In the genomic region with DNA sequence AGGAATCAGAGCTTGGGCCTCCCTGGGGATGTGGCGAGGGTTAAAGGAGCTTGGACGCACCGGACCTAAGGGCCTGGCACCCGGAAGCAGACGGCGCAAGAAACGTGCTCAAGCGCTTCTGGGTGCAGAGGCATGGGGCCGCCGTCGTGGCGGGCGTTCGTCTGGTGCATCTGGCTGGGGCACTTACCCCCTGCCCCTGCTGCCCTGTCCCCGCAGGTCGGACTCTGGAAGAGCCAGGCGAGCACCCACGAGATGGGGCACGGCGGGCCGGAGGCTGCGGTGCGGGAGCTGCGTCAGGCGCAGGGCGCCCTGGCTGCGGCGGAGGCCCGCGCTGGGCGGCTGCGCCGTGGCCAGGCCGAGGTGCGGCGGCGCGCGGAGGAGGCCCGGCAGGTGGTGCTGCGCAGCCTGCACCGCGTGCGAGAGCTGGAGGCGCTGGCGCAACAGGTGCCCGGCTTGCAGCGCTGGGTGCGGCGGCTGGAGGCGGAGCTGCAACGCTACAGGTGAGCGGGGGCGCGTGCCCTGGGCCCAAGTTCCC, we compare ENCODE assay signal across 8 cellular contexts. TPM values are rescaled to one million over a fixed set of nuclear protein-coding genes. Genes with fewer than 3 reads are reported as not detected.
A peak's percentile ranks its signal among the peaks of the same experiment; 100 is the strongest.
DNase-seq lines count a peak whose midpoint lies in the region; ATAC-seq and TF ChIP-seq lines count a peak whose summit lies in the region.

No MANE protein-coding gene starts in this region.

- H3K36me3 ChIP-seq in iPS-15b (ENCODE audit: control insufficient read depth, insufficient read depth, low read length), result no peaks in the 10 kb centered on the region

- DNase-seq in NCI-H1417 treated with DMSO at 0.1 percent for 48 hours (lab: John Stamatoyannopoulos, UW) (peak; percentile 68), dermis blood vessel endothelial cell (no peak), GDM1 (lab: John Stamatoyannopoulos, UW) (no peak)
- DNase-seq in activated T-cell treated with anti-CD3 and anti-CD28 coated beads, Interleukin-2, amount 50 U/mL, for 72 hours, result peak; percentile 64 to 69
- DNase-seq in stimulated activated naive CD4-positive, alpha-beta T cell treated with Interleukin-2 at 50 U/mL for 16 hours (lab: John Stamatoyannopoulos, UW), result peak; percentile 31

- no peak overlapping the region for H3K9ac ChIP-seq in iPS-15b (ENCODE audit: low read depth, low read length)

- H3K4me1 Mint-ChIP-seq in activated T-cell treated with anti-CD3 and anti-CD28 coated beads, Interleukin-2, amount 50 U/mL, for 72 hours (ENCODE audit: low read depth), result peaks cover 29% of the 10 kb centered on the region

- peaks cover 41% of the 10 kb centered on the region for H3K27me3 Mint-ChIP-seq in activated T-cell treated with anti-CD3 and anti-CD28 coated beads, Interleukin-2, amount 50 U/mL, for 72 hours (ENCODE audit: low read depth)

- no peaks in the 10 kb centered on the region for H3K36me3 Mint-ChIP-seq in activated T-cell treated with anti-CD3 and anti-CD28 coated beads, Interleukin-2, amount 50 U/mL, for 72 hours (ENCODE audit: insufficient read depth in 2 of 2)

- peak; percentile 88 for TF ChIP-seq CTCF in C4-2B (conservative IDR thresholded peaks at IDR 0.05)

- peak overlapping the region; percentile 43 for H3K4me3 ChIP-seq in iPS-15b (ENCODE audit: low read depth, low read length)

- peaks cover 91% of the 10 kb centered on the region for H3K27me3 ChIP-seq in iPS-15b (ENCODE audit: control insufficient read depth, insufficient read depth, low read length)

- peak overlapping the region; percentile 60 to 77 for H3K4me3 Mint-ChIP-seq in activated T-cell treated with anti-CD3 and anti-CD28 coated beads, Interleukin-2, amount 50 U/mL, for 72 hours

- H3K4me1 ChIP-seq in iPS-15b (ENCODE audit: control insufficient read depth, insufficient read depth, low read length), result peaks cover 10% of the 10 kb centered on the region

- H3K9me3 Mint-ChIP-seq in activated T-cell treated with anti-CD3 and anti-CD28 coated beads, Interleukin-2, amount 50 U/mL, for 72 hours, result no peaks in the 10 kb centered on the region

- H3K27ac Mint-ChIP-seq in activated T-cell treated with anti-CD3 and anti-CD28 coated beads, Interleukin-2, amount 50 U/mL, for 72 hours, result no peak overlapping the region

- H3K9me3 ChIP-seq in iPS-15b (ENCODE audit: control insufficient read depth, insufficient read depth, low read length), result no peaks in the 10 kb centered on the region

- peak; percentile 76 to 84 for ATAC-seq in activated T-cell treated with anti-CD3 and anti-CD28 coated beads, Interleukin-2, amount 50 U/mL, for 72 hours (replicated peaks in 1 of 2)
- ATAC-seq in GM18868 (IDR thresholded peaks at IDR 0.05; ENCODE audit: unreplicated experiment), result no peak

- peak overlapping the region; percentile 85 for H3K27ac ChIP-seq in C4-2B

RNA-seq across cellular contexts. Expression of a gene that starts 2.5 kb away (rescaled TPM):
- under 1 TPM; 0.26 to 0.42 TPM for total RNA-seq in activated T-cell treated with anti-CD3 and anti-CD28 coated beads, Interleukin-2, amount 50 U/mL, for 72 hours
- total RNA-seq in dermis blood vessel endothelial cell, result 5.9 and 12.1 TPM in 2 replicates

RNA-seq across cellular contexts. Expression of a gene that starts 9.8 kb away (rescaled TPM):
- total RNA-seq in activated T-cell treated with anti-CD3 and anti-CD28 coated beads, Interleukin-2, amount 50 U/mL, for 72 hours, result 1 to 10 TPM; 1.1 TPM
- total RNA-seq in dermis blood vessel endothelial cell, result 1.9 and 2.4 TPM in 2 replicates

RNA-seq across cellular contexts. Expression of a gene that starts 56.9 kb away (rescaled TPM):
- total RNA-seq in activated T-cell treated with anti-CD3 and anti-CD28 coated beads, Interleukin-2, amount 50 U/mL, for 72 hours, result not detected
- total RNA-seq in dermis blood vessel endothelial cell, result not detected in 2 replicates

Comparison
In these comparisons a context has a peak if more than half of its experiments do, and no peak if none do; other contexts are left out.
1. DNase-seq: peak in NCI-H1417 treated with DMSO at 0.1 percent for 48 hours (single experiment), activated T-cell treated with anti-CD3 and anti-CD28 coated beads, Interleukin-2, amount 50 U/mL, for 72 hours (2 of 2) and stimulated activated naive CD4-positive, alpha-beta T cell treated with Interleukin-2 at 50 U/mL for 16 hours (single experiment); none in dermis blood vessel endothelial cell (single experiment) and GDM1 (single experiment).